8 cellular contexts compared by ENCODE assay signal in genomic region chr12:71746983-71747611, GRCh38. TPM values are rescaled to one million over a fixed set of nuclear protein-coding genes. Genes with fewer than 3 reads are reported as not detected.
DNase-seq lines count a peak whose midpoint lies in the region; ATAC-seq and TF ChIP-seq lines count a peak whose summit lies in the region.

No MANE protein-coding gene starts in this region.

- no peaks in the 10 kb centered on the region for H3K9me3 ChIP-seq in MM.1S (replicated peaks; ENCODE audit: insufficient read depth, low read length)
- H3K9me3 ChIP-seq in SK-N-MC (ENCODE audit: low read depth, low read length): no peaks in the 10 kb centered on the region
- no peaks in the 10 kb centered on the region for H3K9me3 ChIP-seq in right atrium auricular region

- no peak overlapping the region for H3K4me3 Mint-ChIP-seq in HFFc6

- H3K9me2 ChIP-seq in MM.1S (replicated peaks; ENCODE audit: insufficient read depth, low read length): no peaks in the 10 kb centered on the region

- ATAC-seq in Right ventricle myocardium inferior (peak; percentile 76), sciatic nerve (peak; percentile 86)

- no peak overlapping the region for H3K27ac ChIP-seq in MM.1S (ENCODE audit: low read length)
- H3K27ac ChIP-seq in SK-N-MC: no peak overlapping the region
- no peak overlapping the region for H3K27ac ChIP-seq in right atrium auricular region

- no peaks in the 10 kb centered on the region for H3K9me3 Mint-ChIP-seq in HFFc6

- TF ChIP-seq CTCF in HFFc6 (IDR thresholded peaks at IDR 0.05): peak; percentile 84
- peak; percentile 72 for TF ChIP-seq CTCF in MM.1S (IDR thresholded peaks at IDR 0.05; ENCODE audit: low read length)
- TF ChIP-seq CTCF in right atrium auricular region (IDR thresholded peaks at IDR 0.05): peak; percentile 57 to 80

- H2AFZ ChIP-seq in MM.1S (ENCODE audit: low read length): peak overlapping the region; percentile 76

- H3K27me3 Mint-ChIP-seq in HFFc6 (ENCODE audit: insufficient read depth): no peaks in the 10 kb centered on the region; the same call in none of the 2 replicates

- H3K4me3 ChIP-seq in MM.1S (ENCODE audit: low read length) (no peak overlapping the region), SK-N-MC (no peak overlapping the region), right atrium auricular region (no peak overlapping the region)

- no peaks in the 10 kb centered on the region for H3K36me3 Mint-ChIP-seq in HFFc6 (ENCODE audit: low read depth)

- H3K36me3 ChIP-seq in MM.1S (replicated peaks; ENCODE audit: insufficient read depth, low read length) (no peaks in the 10 kb centered on the region), SK-N-MC (ENCODE audit: insufficient read depth, low read length) (no peaks in the 10 kb centered on the region), right atrium auricular region (no peaks in the 10 kb centered on the region)

- H3K9ac ChIP-seq in MM.1S (ENCODE audit: low read length) (no peak overlapping the region), SK-N-MC (ENCODE audit: insufficient read length) (no peak overlapping the region)

- no peaks in the 10 kb centered on the region for H3K27me3 ChIP-seq in MM.1S (replicated peaks; ENCODE audit: insufficient read depth, low read length)
- no peaks in the 10 kb centered on the region for H3K27me3 ChIP-seq in right atrium auricular region

- no peaks in the 10 kb centered on the region for H4K20me1 ChIP-seq in MM.1S (ENCODE audit: insufficient read depth, low read length)

- no peaks in the 10 kb centered on the region for H3F3A ChIP-seq in MM.1S (ENCODE audit: insufficient read depth, low read length)

- no peaks in the 10 kb centered on the region for H3K4me1 Mint-ChIP-seq in HFFc6 (ENCODE audit: low read depth)

- intact Hi-C loops in Right ventricle myocardium inferior (cut with DNase I): loop anchor here (1.0 to 5.0 kb wide), 3 partner anchors 60 to 332 kb away; partner anchors contain the start of gene TMEM19
- intact Hi-C loops in cardiac septum (cut with DNase I): loop anchor here (2.0 to 5.0 kb wide), 2 partner anchors 110 to 330 kb away; no protein-coding TSS in a partner anchor
- intact Hi-C loops in sciatic nerve (cut with DNase I): loop anchor here (10.0 kb wide), 1 partner anchor 322 kb away; no protein-coding TSS in a partner anchor

- H3K79me2 ChIP-seq in MM.1S (ENCODE audit: low read length): no peaks in the 10 kb centered on the region

- H3K4me1 ChIP-seq in MM.1S (ENCODE audit: low read length) (peaks cover 4% of the 10 kb centered on the region), right atrium auricular region (no peaks in the 10 kb centered on the region)

- peak overlapping the region; percentile 55; the same call in 1 of the 2 replicates for H3K4me2 ChIP-seq in MM.1S (ENCODE audit: low read depth, low read length)

- no peak for DNase-seq in Right ventricle myocardium inferior (ENCODE audit: missing footprints)
- no peak for DNase-seq in cardiac septum (ENCODE audit: low spot score)
- DNase-seq in HFFc6: peak; percentile 67
- peak; percentile 74 for DNase-seq in MM.1S
- DNase-seq in SK-N-MC (ENCODE audit: low read depth, low spot score): peak; percentile 53
- DNase-seq in amniotic epithelial cell (ENCODE audit: low read depth): peak; percentile 65
- no peak for DNase-seq in right atrium auricular region (ENCODE audit: low spot score)
- no peak for DNase-seq in sciatic nerve (ENCODE audit: low spot score)

- no peak overlapping the region for H3K27ac Mint-ChIP-seq in HFFc6

RNA-seq across cellular contexts. Expression of gene RAB21, which starts 7.6 kb away (rescaled TPM):
- total RNA-seq in Right ventricle myocardium inferior: 167 TPM
- total RNA-seq in cardiac septum: 191 TPM
- total RNA-seq in HFFc6 (2021; fragmentation: NEBNext Ultra II Directional; extraction: Animal tissue kit (Norgen Biotek cat#: 25700)): 10 to 100 TPM; 79.3 to 93.5 (median 86.6) TPM
- 10 to 100 TPM; 26.9 to 33.9 TPM for total RNA-seq in right atrium auricular region
- 73.3 TPM for total RNA-seq in sciatic nerve

Comparison
In these comparisons a context has a peak if more than half of its experiments do, and no peak if none do; other contexts are left out.
1. DNase-seq: peak in HFFc6 (single experiment), MM.1S (single experiment), SK-N-MC (single experiment) and amniotic epithelial cell (single experiment); none in Right ventricle myocardium inferior (single experiment), cardiac septum (single experiment), right atrium auricular region (single experiment) and sciatic nerve (single experiment).
2. Peak in every context shown above with its lines, with median percentiles within 50 percentile points of each other: CTCF ChIP-seq.